Comparison of ENCODE assay signal across 18 cellular contexts in the genomic region with DNA sequence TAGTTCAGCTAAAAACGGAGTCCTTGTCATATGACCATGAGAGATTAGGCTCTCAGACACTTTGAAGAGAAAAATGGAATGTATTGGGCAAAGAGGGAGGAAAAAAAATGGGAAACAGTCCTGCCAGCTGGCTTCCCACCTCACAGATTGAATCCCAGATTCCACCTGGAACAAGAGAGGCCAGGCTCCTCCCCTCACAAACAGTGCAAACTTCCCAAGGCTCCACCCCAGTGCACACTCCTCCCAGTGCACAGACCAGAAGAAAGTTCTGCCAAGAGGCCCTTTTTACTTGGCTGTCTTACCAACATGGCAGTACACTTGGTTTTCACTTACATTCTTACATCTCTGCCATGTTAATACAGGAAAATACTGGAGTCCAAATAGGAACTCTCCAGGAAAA.
DNase-seq lines count a peak whose midpoint lies in the region; ATAC-seq, FAIRE-seq and TF ChIP-seq lines count a peak whose summit lies in the region.
"Had no signal": no experiment of that assay in that cellular context is flagged by ENCODE, and none has a peak within 500 bp of the region (broad histone marks: within the 10 kb centered on the region; RNA-seq: fewer than 3 reads in every experiment).

No MANE protein-coding gene starts in this region.

- no peaks in the 10 kb centered on the region for H3K79me2 ChIP-seq in HepG2 (ENCODE audit: insufficient read depth, low read length)

- no peaks in the 10 kb centered on the region for H3K9me3 ChIP-seq in right lobe of liver
- H3K9me3 ChIP-seq in HepG2 (ENCODE audit: low read length), result no peaks in the 10 kb centered on the region
- H3K9me3 ChIP-seq: A549; BLaER1 treated with 17β-estradiol and CSF1 and Interleukin-3, amounts not matched to agents 10 nM and 100 nM had no signal

- H3K4me2 ChIP-seq in HepG2 (ENCODE audit: low read depth, low read length), result no peak overlapping the region
- H3K4me2 ChIP-seq: A549; BLaER1 treated with 17β-estradiol and CSF1 and Interleukin-3, amounts not matched to agents 10 nM and 100 nM; GM23338 had no signal

- TF ChIP-seq CTCF in right lobe of liver (IDR thresholded peaks at IDR 0.05) (no peak), HepG2 (CRISPR knock-in tag; IDR thresholded peaks at IDR 0.05) (no peak)

- POLR2A ChIA-PET in HepG2 (lab: Yijun Ruan, JAX), result no interaction called here

- no peak overlapping the region for H3K4me3 ChIP-seq in right lobe of liver
- H3K4me3 ChIP-seq in HepG2 (replicated peaks in 1 of 3; ENCODE audit: insufficient read depth in 1 of 3, low read depth in 2 of 3, low read length in 3 of 3), result no peak overlapping the region
- H3K4me3 ChIP-seq in skin epidermis, result no peak overlapping the region
- H3K4me3 ChIP-seq: A549; BLaER1 treated with 17β-estradiol and CSF1 and Interleukin-3, amounts not matched to agents 10 nM and 100 nM; GM23338 had no signal

- no peak for TF ChIP-seq RAD21 in HepG2 (CRISPR knock-in tag; IDR thresholded peaks at IDR 0.05)

- H4K20me1 ChIP-seq in HepG2 (ENCODE audit: insufficient read depth, low read length), result no peaks in the 10 kb centered on the region
- H4K20me1 ChIP-seq: BLaER1 treated with 17β-estradiol and CSF1 and Interleukin-3, amounts not matched to agents 10 nM and 100 nM had no signal

- H3K36me3 ChIP-seq in right lobe of liver (no peaks in the 10 kb centered on the region), HepG2 (replicated peaks in 1 of 2; ENCODE audit: control insufficient read depth in 1 of 2, insufficient read depth in 2 of 2, low read length in 2 of 2) (no peaks in the 10 kb centered on the region)
- H3K36me3 ChIP-seq: BLaER1 treated with 17β-estradiol and CSF1 and Interleukin-3, amounts not matched to agents 10 nM and 100 nM had no signal

- no peak overlapping the region for H3K9ac ChIP-seq in HepG2 (ENCODE audit: insufficient read depth, low read depth, low read length)
- H3K9ac ChIP-seq: BLaER1 treated with 17β-estradiol and CSF1 and Interleukin-3, amounts not matched to agents 10 nM and 100 nM had no signal

- no TSS peak for BruUV-seq in HepG2 (replicated peaks; lab: Mats Ljungman, UMichigan)

- peak overlapping the region in 1 of 3 donors; percentile 26 for H3K27ac ChIP-seq in right lobe of liver
- H3K27ac ChIP-seq in HepG2 (ENCODE audit: extremely low read length, insufficient read depth, low read length), result no peak overlapping the region
- H3K27ac ChIP-seq in skin epidermis, result peak overlapping the region in 16 of 21 experiments; percentile 3 to 75 (median 52)
- H3K27ac ChIP-seq: 22Rv1; A549; BLaER1 treated with 17β-estradiol and CSF1 and Interleukin-3, amounts not matched to agents 10 nM and 100 nM had no signal

- in situ Hi-C loops in HepG2 (cut with HindIII; ENCODE audit: extremely low pct_ligation_motif_present, low pct_unique_long_range_greater_than_20kb), result no loop called here

- TF ChIP-seq POLR2A in right lobe of liver (IDR thresholded peaks at IDR 0.05), result no peak
- no peak for TF ChIP-seq POLR2A in HepG2 (IDR thresholded peaks at IDR 0.05; ENCODE audit: insufficient read depth in 1 of 2, low read depth in 2 of 2, low read length in 2 of 2)

- WGBS in right lobe of liver (ENCODE audit: insufficient coverage, low coverage, low lambda C conversion rate, missing lambda C conversion rate), result 36% methylated on average over 1 of the region's 1 CpG
- 33% methylated on average over 1 of the region's 1 CpG for WGBS in HepG2 (ENCODE audit: low lambda C conversion rate)

- H3K27me3 ChIP-seq in right lobe of liver (no peaks in the 10 kb centered on the region), HepG2 (ENCODE audit: control insufficient read depth in 1 of 2, insufficient read depth in 2 of 2, low read length in 2 of 2) (no peaks in the 10 kb centered on the region; a peak in 1 of 5 replicates)
- H3K27me3 ChIP-seq: BLaER1 treated with 17β-estradiol and CSF1 and Interleukin-3, amounts not matched to agents 10 nM and 100 nM had no signal

- no peak for FAIRE-seq in HepG2 (lab: Jason Lieb, UNC)
- FAIRE-seq: A549, H54, HTR-8/SVneo had no signal

- H2AFZ ChIP-seq in HepG2 (ENCODE audit: low read length), result no peak overlapping the region
- H2AFZ ChIP-seq: GM23338 had no signal

- intact Hi-C loops in right lobe of liver (cut with DNase I), result no loop called here
- intact Hi-C loops in HepG2 (cut with micrococcal nuclease; ENCODE audit: unreplicated experiment), result no loop called here

- TF ChIP-seq EP300 in HepG2 (IDR thresholded peaks at IDR 0.05; ENCODE audit: low read depth in 2 of 2, low read length in 2 of 2) (no peak), HepG2 (CRISPR knock-in tag; IDR thresholded peaks at IDR 0.05; ENCODE audit: borderline replicate concordance) (no peak)

- DNase-seq in right lobe of liver (peak in 2 of 3 donors; percentile 71 to 77), HepG2 (ENCODE audit: low spot score) (no peak), left lobe of liver (ENCODE audit: low spot score) (peak; percentile 74)
- DNase-seq in activated CD4-positive, alpha-beta T cell treated with anti-CD3 and anti-CD28 coated beads, Interleukin-2, amount 50 U/mL, for 1 hour, result no peak
- DNase-seq: Calu3; CD8-positive, alpha-beta T cell; DMS79 treated with DMSO at 0.1 percent for 48 hours; GF-D8; HCEC 1CT had no signal

- H3K4me1 ChIP-seq in right lobe of liver (peaks cover 0 to 63% (median 11%) of the 10 kb centered on the region in 4 donors), HepG2 (ENCODE audit: insufficient read depth, low read length) (peaks cover 42% of the 10 kb centered on the region)
- H3K4me1 ChIP-seq: BLaER1 treated with 17β-estradiol and CSF1 and Interleukin-3, amounts not matched to agents 10 nM and 100 nM had no signal

- ATAC-seq in right lobe of liver (peak; percentile 24 to 83 (median 74)), HepG2 (no peak), left lobe of liver (peak; percentile 84), GM21576 (IDR thresholded peaks at IDR 0.05; ENCODE audit: unreplicated experiment) (no peak), GM19463 (IDR thresholded peaks at IDR 0.05; ENCODE audit: unreplicated experiment) (no peak)
- ATAC-seq: A549; CD8-positive, alpha-beta T cell; GM23338 had no signal

- CTCF ChIA-PET in HepG2 (lab: Yijun Ruan, JAX; ENCODE audit: low intra/inter-chr PET ratio, low total read pairs), result no interaction called here

TF ChIP-seq in HepG2, 621 proteins besides CTCF, POLR2A, EP300 and RAD21:
- TF ChIP-seq MTERF4 (CRISPR knock-in tag; IDR thresholded peaks at IDR 0.05) (no peak), YEATS4 (CRISPR knock-in tag; IDR thresholded peaks at IDR 0.05; ENCODE audit: borderline replicate concordance) (no peak), HOXA7 (CRISPR knock-in tag; IDR thresholded peaks at IDR 0.05) (no peak)
- TF ChIP-seq, protein P1, sequence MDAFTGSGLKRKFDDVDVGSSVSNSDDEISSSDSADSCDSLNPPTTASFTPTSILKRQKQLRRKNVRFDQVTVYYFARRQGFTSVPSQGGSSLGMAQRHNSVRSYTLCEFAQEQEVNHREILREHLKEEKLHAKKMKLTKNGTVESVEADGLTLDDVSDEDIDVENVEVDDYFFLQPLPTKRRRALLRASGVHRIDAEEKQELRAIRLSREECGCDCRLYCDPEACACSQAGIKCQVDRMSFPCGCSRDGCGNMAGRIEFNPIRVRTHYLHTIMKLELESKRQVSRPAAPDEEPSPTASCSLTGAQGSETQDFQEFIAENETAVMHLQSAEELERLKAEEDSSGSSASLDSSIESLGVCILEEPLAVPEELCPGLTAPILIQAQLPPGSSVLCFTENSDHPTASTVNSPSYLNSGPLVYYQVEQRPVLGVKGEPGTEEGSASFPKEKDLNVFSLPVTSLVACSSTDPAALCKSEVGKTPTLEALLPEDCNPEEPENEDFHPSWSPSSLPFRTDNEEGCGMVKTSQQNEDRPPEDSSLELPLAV (CRISPR knock-in tag; conservative IDR thresholded peaks at IDR 0.05; ENCODE audit: low read depth), result no peak

Comparison
In these comparisons a context has a peak if more than half of its experiments do, and no peak if none do; other contexts are left out.
1. ATAC-seq: peak in right lobe of liver (4 of 4) and left lobe of liver (single experiment); none in HepG2 (single experiment), GM21576 (single experiment) and GM19463 (single experiment).
2. DNase-seq: peak in right lobe of liver (2 of 3) and left lobe of liver (single experiment); none in HepG2 (single experiment) and activated CD4-positive, alpha-beta T cell treated with anti-CD3 and anti-CD28 coated beads, Interleukin-2, amount 50 U/mL, for 1 hour (single experiment).